9 cellular contexts compared by ENCODE assay signal in the genomic region with DNA sequence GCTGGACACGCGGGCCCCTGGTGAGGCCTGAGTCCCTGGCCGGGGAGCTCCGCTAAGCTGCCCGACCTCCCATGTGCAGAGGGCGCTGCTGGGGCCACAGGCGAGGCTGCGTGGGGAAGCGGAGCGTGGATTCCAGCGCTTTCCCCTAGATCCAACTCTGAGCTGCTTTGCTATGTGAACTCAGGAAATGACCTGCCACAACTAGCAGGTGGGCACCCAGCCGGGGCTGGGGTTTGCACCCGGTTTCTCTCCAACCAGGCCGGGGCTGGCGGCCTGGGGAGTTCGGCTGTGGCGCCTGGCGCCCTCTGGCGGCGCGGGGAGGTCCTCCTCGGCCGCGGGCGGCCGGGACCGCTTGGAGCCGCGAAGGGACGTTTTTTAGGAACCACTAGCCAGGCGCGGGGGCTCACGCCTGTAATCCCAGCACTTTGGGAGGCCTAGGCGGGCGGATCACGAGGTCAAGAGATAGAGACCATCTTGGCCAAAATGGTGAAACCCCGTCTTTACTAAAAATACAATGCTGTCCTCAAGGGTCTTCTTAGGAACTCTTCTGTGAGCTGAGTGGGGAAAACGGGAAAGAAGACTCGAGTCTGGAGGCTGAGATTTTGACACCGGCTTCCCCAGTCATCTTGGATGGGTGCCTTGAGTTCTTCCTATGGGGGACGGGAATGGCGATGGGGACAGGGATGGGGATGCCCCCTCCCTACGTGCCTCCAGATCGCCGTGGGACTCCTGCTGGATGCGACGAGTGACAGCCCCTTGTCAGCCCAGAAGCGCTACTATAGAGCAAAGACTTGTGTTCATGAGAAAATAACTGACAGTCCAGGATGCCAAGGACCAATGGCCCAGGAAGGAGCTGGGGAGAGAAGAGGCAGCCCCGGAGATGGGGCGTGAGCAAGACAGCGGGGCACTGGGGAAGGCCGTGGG. TPM values are rescaled to one million over a fixed set of nuclear protein-coding genes. Genes with fewer than 3 reads are reported as not detected.
DNase-seq lines count a peak whose midpoint lies in the region; ATAC-seq, FAIRE-seq and TF ChIP-seq lines count a peak whose summit lies in the region.
"Had no signal": no experiment of that assay in that cellular context is flagged by ENCODE, and none has a peak within 500 bp of the region (broad histone marks: within the 10 kb centered on the region; RNA-seq: fewer than 3 reads in every experiment).

No MANE protein-coding gene starts in this region.

- H3K4me1 ChIP-seq in CD8-positive, alpha-beta memory T cell (ENCODE audit: insufficient read depth, low read length) = peaks cover 22% of the 10 kb centered on the region
- no peaks in the 10 kb centered on the region for H3K4me1 ChIP-seq in astrocyte (ENCODE audit: insufficient read depth, low read length)

- H3K36me3 Mint-ChIP-seq in CD8-positive, alpha-beta memory T cell = peaks cover 0 to 10% (median 0%) of the 10 kb centered on the region in 3 donors
- H3K36me3 Mint-ChIP-seq in T-cell (peaks cover 11% of the 10 kb centered on the region), astrocyte (ENCODE audit: low read depth, unreplicated experiment) (peaks cover 2% of the 10 kb centered on the region)

- no peaks in the 10 kb centered on the region for H3K79me2 ChIP-seq in astrocyte (ENCODE audit: insufficient read depth, low read length)

- peak overlapping the region; percentile 75 for H3K4me2 ChIP-seq in astrocyte (ENCODE audit: low read length)

- peaks cover 24 to 31% (median 28%) of the 10 kb centered on the region in 3 donors for H3K4me1 Mint-ChIP-seq in CD8-positive, alpha-beta memory T cell
- H3K4me1 Mint-ChIP-seq in T-cell = peaks cover 31 to 35% (median 35%) of the 10 kb centered on the region in 3 donors
- H3K4me1 Mint-ChIP-seq in astrocyte (ENCODE audit: low read depth, unreplicated experiment) = peaks cover 4% of the 10 kb centered on the region

- H3K9me3 Mint-ChIP-seq in CD8-positive, alpha-beta memory T cell = no peaks in the 10 kb centered on the region
- H3K9me3 Mint-ChIP-seq in T-cell (no peaks in the 10 kb centered on the region), astrocyte (ENCODE audit: unreplicated experiment) (no peaks in the 10 kb centered on the region)

- POLR2A ChIA-PET in CD8-positive, alpha-beta memory T cell (lab: Charles Lee) = interaction anchor here (0.5 to 4.1 kb wide), 5 partner anchors 13 to 134 kb away, joined by 3 to 18 read pairs (median 5); a partner anchor contains a TSS
- POLR2A ChIA-PET in T-cell (lab: Charles Lee) = interaction anchor here in 1 of 2 donors (0.5 kb wide), 1 partner anchor 841 kb away, joined by 4 read pairs; no protein-coding TSS in a partner anchor

- peak overlapping the region; percentile 33 for H3K9ac ChIP-seq in astrocyte (ENCODE audit: low read length)

- no peaks in the 10 kb centered on the region for H3K27me3 Mint-ChIP-seq in CD8-positive, alpha-beta memory T cell
- no peaks in the 10 kb centered on the region for H3K27me3 Mint-ChIP-seq in T-cell
- peaks cover 15% of the 10 kb centered on the region for H3K27me3 Mint-ChIP-seq in astrocyte (ENCODE audit: low read depth, unreplicated experiment)

- no peaks in the 10 kb centered on the region for H3K36me3 ChIP-seq in CD8-positive, alpha-beta memory T cell (ENCODE audit: insufficient read depth, low read length)
- H3K36me3 ChIP-seq in astrocyte (ENCODE audit: insufficient read depth, low read length) = no peaks in the 10 kb centered on the region

- ATAC-seq in T-cell (replicated peaks in 1 of 4) = peak; percentile 77 to 96 (median 89)
- ATAC-seq in GM19328 (IDR thresholded peaks at IDR 0.05; ENCODE audit: unreplicated experiment) = no peak

- H3K27me3 ChIP-seq in CD8-positive, alpha-beta memory T cell (ENCODE audit: insufficient read depth, low read length, poor library complexity, severe bottlenecking) = no peaks in the 10 kb centered on the region
- no peaks in the 10 kb centered on the region for H3K27me3 ChIP-seq in astrocyte (ENCODE audit: insufficient read depth, low read length)

- no peak overlapping the region for H3K4me3 ChIP-seq in CD8-positive, alpha-beta memory T cell (ENCODE audit: low read length)
- H3K4me3 ChIP-seq in astrocyte (ENCODE audit: insufficient read depth, low read depth, low read length) = no peak overlapping the region

- no peak overlapping the region for H3K4me3 Mint-ChIP-seq in CD8-positive, alpha-beta memory T cell
- H3K4me3 Mint-ChIP-seq in T-cell = peak overlapping the region in 1 of 3 donors; percentile 29
- no peak overlapping the region for H3K4me3 Mint-ChIP-seq in astrocyte (ENCODE audit: unreplicated experiment)

- no peak overlapping the region for H3K27ac ChIP-seq in CD8-positive, alpha-beta memory T cell (ENCODE audit: low read depth, low read length)
- H3K27ac ChIP-seq in astrocyte (ENCODE audit: low read depth, low read length) = no peak overlapping the region

- peak overlapping the region in 1 of 8 donors; percentile 76 for H3K27ac Mint-ChIP-seq in CD8-positive, alpha-beta memory T cell
- H3K27ac Mint-ChIP-seq in T-cell (peak overlapping the region in 1 of 2 donors; percentile 61), astrocyte (ENCODE audit: unreplicated experiment) (no peak overlapping the region)

- no peaks in the 10 kb centered on the region for H4K20me1 ChIP-seq in astrocyte (ENCODE audit: insufficient read depth, low read length)

- DNase-seq in CD8-positive, alpha-beta memory T cell = peak; percentile 65 to 80 (median 70)
- DNase-seq in HCEC 1CT (peak; percentile 34), T-cell (peak; percentile 25 to 82 (median 67)), astrocyte (ENCODE audit: low read depth) (no peak), iris pigment epithelial cell (ENCODE audit: low read depth) (peak; percentile 26), SKM-1 treated with dmso at 0.1 percent for 144 hours (lab: John Stamatoyannopoulos, UW; ENCODE audit: unreplicated experiment) (no peak)
- peak; percentile 64 to 71 for DNase-seq in stimulated activated CD4-positive, alpha-beta T cell treated with anti-CD3 and anti-CD28 coated beads, Interleukin-1b, Interleukin-23, amount 100 ng/mL, for 4 hours (ENCODE audit: low read depth in 2 of 2)

- CTCF ChIA-PET in CD8-positive, alpha-beta memory T cell (lab: Charles Lee) = interaction anchor here (0.7 to 12.5 kb wide), 31 partner anchors 8 to 441 kb away, joined by 3 to 117 read pairs (median 4); a partner anchor contains a TSS
- CTCF ChIA-PET in T-cell (lab: Charles Lee) = interaction anchor here (0.6 to 1.8 kb wide), 12 partner anchors 9 to 437 kb away, joined by 3 to 10 read pairs (median 4); a partner anchor contains a TSS

- FAIRE-seq in astrocyte (lab: Jason Lieb, UNC) = no peak

- TF ChIP-seq CTCF in astrocyte (IDR thresholded peaks at IDR 0.05; ENCODE audit: insufficient read depth, low read depth, low read length) = peak; percentile 54

- peak overlapping the region; percentile 64 for H2AFZ ChIP-seq in astrocyte (ENCODE audit: low read depth, low read length)

- H3K9me3 ChIP-seq in CD8-positive, alpha-beta memory T cell (ENCODE audit: low read length) = no peaks in the 10 kb centered on the region
- no peaks in the 10 kb centered on the region for H3K9me3 ChIP-seq in astrocyte (ENCODE audit: insufficient read depth, low read depth, low read length)

RNA-seq across cellular contexts. Expression of a gene that starts 12.6 kb away (rescaled TPM):
- total RNA-seq in CD8-positive, alpha-beta memory T cell = 100 to 1,000 TPM; 130 to 131 TPM
- 92.5 TPM for polyA plus RNA-seq in CD8-positive, alpha-beta memory T cell
- total RNA-seq in T-cell (100 to 1,000 TPM in 3 of 5 donors, 10 to 100 TPM in 2; 54.4 to 138 (median 126) TPM), astrocyte (38.1 and 39.8 TPM in 2 replicates)

RNA-seq across cellular contexts. Expression of a gene that starts 22.5 kb away (rescaled TPM):
- not detected for total RNA-seq in CD8-positive, alpha-beta memory T cell
- polyA plus RNA-seq in CD8-positive, alpha-beta memory T cell = 0.21 TPM
- under 1 TPM; 0.23 to 0.63 (median 0.35) TPM for total RNA-seq in T-cell
- 4.2 and 11.8 TPM in 2 replicates for total RNA-seq in astrocyte

RNA-seq across cellular contexts. Expression of a gene that starts 29.3 kb away (rescaled TPM):
- 10 to 100 TPM; 51.4 to 55.5 TPM for total RNA-seq in CD8-positive, alpha-beta memory T cell
- 50.6 TPM for polyA plus RNA-seq in CD8-positive, alpha-beta memory T cell
- total RNA-seq in T-cell (100 to 1,000 TPM; 332 to 473 (median 390) TPM), astrocyte (28.7 and 29.0 TPM in 2 replicates)

RNA-seq across cellular contexts. Expression of a gene that starts 29.6 kb away (rescaled TPM):
- total RNA-seq in CD8-positive, alpha-beta memory T cell = not detected
- polyA plus RNA-seq in CD8-positive, alpha-beta memory T cell = not detected
- under 1 TPM in 1 of 5 donors, not detected in 4; 0.16 TPM for total RNA-seq in T-cell
- total RNA-seq in astrocyte = 7.0 and 12.9 TPM in 2 replicates
- total RNA-seq: renal cortical epithelial cell had no signal

Comparison
In these comparisons a context has a peak if more than half of its experiments do, and no peak if none do; other contexts are left out.
1. DNase-seq: peak in CD8-positive, alpha-beta memory T cell (5 of 5), HCEC 1CT (single experiment), T-cell (34 of 34), iris pigment epithelial cell (single experiment) and stimulated activated CD4-positive, alpha-beta T cell treated with anti-CD3 and anti-CD28 coated beads, Interleukin-1b, Interleukin-23, amount 100 ng/mL, for 4 hours (2 of 2); none in astrocyte (single experiment) and SKM-1 treated with dmso at 0.1 percent for 144 hours (single experiment).
2. RNA of a gene that starts 29.3 kb away (total RNA-seq): 332 to 473 TPM in T-cell; 51.4 to 55.5 TPM in CD8-positive, alpha-beta memory T cell and 28.7 to 29.0 TPM in astrocyte; every median in the first group is over 4 times any median in the second.